Comparison of ENCODE assay signal across 37 cellular contexts in genomic region chr11:30059172-30059815, GRCh38. TPM values are rescaled to one million over a fixed set of nuclear protein-coding genes. Genes with fewer than 3 reads are reported as not detected.
"Had no signal": no experiment of that assay in that cellular context is flagged by ENCODE, and none has a peak within 500 bp of the region (broad histone marks: within the 10 kb centered on the region; RNA-seq: fewer than 3 reads in every experiment).

No MANE protein-coding gene starts in this region.

- FAIRE-seq: astrocyte, TTC549 had no signal

- H3K27ac ChIP-seq: adrenal gland, body of pancreas, brain microvascular endothelial cell, breast epithelium, colonic mucosa, VCaP had no signal

- ATAC-seq: activated CD8-positive, alpha-beta T cell treated with anti-CD3 and anti-CD28 coated beads for 36 hours; activated naive CD4-positive, alpha-beta T cell treated with anti-CD3 and anti-CD28 coated beads, Interleukin-2, amount 50 U/mL, for 72 hours; activated T-cell treated with anti-CD3 and anti-CD28 coated beads, Interleukin-2, amount 50 U/mL, for 4 hours; activated T-cell treated with anti-CD3 and anti-CD28 coated beads, Interleukin-2, amount 50 U/mL, for 72 hours; activated T-helper 17 cell treated with anti-CD3 and anti-CD28 coated beads, Interleukin-2, amount 50 U/mL, for 72 hours; body of pancreas had no signal

- H3K9me3 ChIP-seq: body of pancreas, colonic mucosa had no signal

- H3K4me1 ChIP-seq: adrenal gland, body of pancreas, breast epithelium, colonic mucosa had no signal

- H3K4me3 ChIP-seq: adrenal gland, body of pancreas, breast epithelium, colonic mucosa had no signal

- DNase-seq: activated B cell treated with CpG ODN at 0.5 μM for 24 hours; activated CD4-positive, alpha-beta memory T cell treated with anti-CD3 and anti-CD28 coated beads for 36 hours; activated CD4-positive, alpha-beta T cell treated with anti-CD3 and anti-CD28 coated beads for 4 hours; activated CD4-positive, alpha-beta T cell treated with anti-CD3 and anti-CD28 coated beads, Interleukin-2, amount 10 ng/mL, durations not matched to agents 24 days and 14 days; activated CD4-positive, alpha-beta T cell treated with anti-CD3 and anti-CD28 coated beads, Interleukin-2, amount 50 U/mL, for 1 hour; activated CD4-positive, alpha-beta T cell treated with anti-CD3 and anti-CD28 coated beads, Interleukin-2, amount 50 U/mL, for 4 hours; activated CD4-positive, CD25-positive, alpha-beta regulatory T cell treated with anti-CD3 and anti-CD28 coated beads, Interleukin-2, amount 50 U/mL, for 72 hours; activated CD8-positive, alpha-beta memory T cell treated with anti-CD3 and anti-CD28 coated beads, Interleukin-2, amount 50 U/mL, for 4 hours; activated CD8-positive, alpha-beta T cell treated with anti-CD3 and anti-CD28 coated beads for 36 hours; activated effector memory CD4-positive, alpha-beta T cell treated with anti-CD3 and anti-CD28 coated beads, Interleukin-2, amount 50 U/mL, for 16 hours; activated gamma-delta T cell treated with Interleukin-2 at 50 U/mL for 16 hours; activated naive CD4-positive, alpha-beta T cell; activated naive CD4-positive, alpha-beta T cell treated with anti-CD3 and anti-CD28 coated beads for 36 hours; activated naive CD4-positive, alpha-beta T cell treated with anti-CD3 and anti-CD28 coated beads, Interleukin-2, amount 50 U/mL, for 16 hours; activated naive CD8-positive, alpha-beta T cell treated with anti-CD3 and anti-CD28 coated beads for 36 hours; activated T-cell treated with anti-CD3 and anti-CD28 coated beads for 4 hours; activated T-cell treated with anti-CD3 and anti-CD28 coated beads, Interleukin-2, amount 50 U/mL, for 1 hour; activated T-cell treated with anti-CD3 and anti-CD28 coated beads, Interleukin-2, amount 50 U/mL, for 4 hours; activated T-cell treated with anti-CD3 and anti-CD28 coated beads, Interleukin-2, amount 50 U/mL, for 72 hours; adrenal gland; amniotic stem cell; aorta; body of pancreas; brain microvascular endothelial cell; cerebellar nuclear complex; colonic mucosa; T-helper 2 cell; T-helper 9 cell had no signal

- H3K27me3 ChIP-seq: adrenal gland, body of pancreas, brain microvascular endothelial cell, breast epithelium, colonic mucosa had no signal

- H3K36me3 ChIP-seq: adrenal gland, brain microvascular endothelial cell, breast epithelium, colonic mucosa had no signal

RNA-seq across cellular contexts. Expression of gene KCNA4, which starts 42.5 kb away (rescaled TPM):
- total RNA-seq: activated B cell treated with CpG ODN at 0.5 μM for 24 hours; activated CD4-positive, alpha-beta memory T cell treated with anti-CD3 and anti-CD28 coated beads for 36 hours; activated CD4-positive, alpha-beta T cell treated with anti-CD3 and anti-CD28 coated beads, Interleukin-2, amount 10 ng/mL, durations not matched to agents 24 days and 14 days; activated CD8-positive, alpha-beta memory T cell treated with anti-CD3 and anti-CD28 coated beads for 36 hours; activated CD8-positive, alpha-beta T cell treated with anti-CD3 and anti-CD28 coated beads for 36 hours; activated naive CD4-positive, alpha-beta T cell treated with anti-CD3 and anti-CD28 coated beads for 36 hours; activated naive CD4-positive, alpha-beta T cell treated with anti-CD3 and anti-CD28 coated beads, Interleukin-2, amount 50 U/mL, for 72 hours; activated naive CD8-positive, alpha-beta T cell treated with anti-CD3 and anti-CD28 coated beads for 36 hours; activated T-cell treated with anti-CD3 and anti-CD28 coated beads, Interleukin-2, amount 50 U/mL, for 4 hours; activated T-cell treated with anti-CD3 and anti-CD28 coated beads, Interleukin-2, amount 50 U/mL, for 72 hours; activated T-helper 1 cell treated with anti-CD3 and anti-CD28 coated beads, Interleukin-12 subunit alpha, Interleukin-12 subunit beta, Interleukin-2, Interleukin-4 antibody, amounts not matched to agents 30 ng/mL and 10 ng/mL and 1 ng/mL, durations not matched to agents 14 hours and 24 hours and 36 hours; activated T-helper 17 cell treated with anti-CD3 and anti-CD28 coated beads, Interleukin-2, amount 50 U/mL, for 72 hours; astrocyte; chondrocyte had no signal
- polyA plus RNA-seq: aorta had no signal
